ENCODE assay signal across 7 cellular contexts in genomic region chr6:54081499-54081898, GRCh38. TPM values are rescaled to one million over a fixed set of nuclear protein-coding genes. Genes with fewer than 3 reads are reported as not detected.
"Had no signal": no experiment of that assay in that cellular context is flagged by ENCODE, and none has a peak within 500 bp of the region (broad histone marks: within the 10 kb centered on the region; RNA-seq: fewer than 3 reads in every experiment).

No MANE protein-coding gene starts in this region.

RNA-seq across cellular contexts. Expression of gene MLIP, which starts 29.7 kb away (rescaled TPM):
- total RNA-seq: GM23248, GM23338, H1, H4, H7, H9, HFFc6 had no signal
- polyA plus RNA-seq: GM23248, GM23338, H1 had no signal
